8 cellular contexts compared by ENCODE assay signal in genomic region chr1:179079113-179079761, GRCh38. TPM values are rescaled to one million over a fixed set of nuclear protein-coding genes. Genes with fewer than 3 reads are reported as not detected.
DNase-seq lines count a peak whose midpoint lies in the region; ATAC-seq, FAIRE-seq and TF ChIP-seq lines count a peak whose summit lies in the region.

No MANE protein-coding gene starts in this region.

- intact Hi-C loops in natural killer cell (cut with micrococcal nuclease): loop anchor here (1.0 to 2.0 kb wide), 2 partner anchors 290 to 732 kb away; no protein-coding TSS in a partner anchor

- TF ChIP-seq CTCF in natural killer cell (IDR thresholded peaks at IDR 0.05) (peak; percentile 65), upper lobe of left lung (IDR thresholded peaks at IDR 0.05) (peak; percentile 49 to 80 (median 67))

- H3K27ac Mint-ChIP-seq in activated CD4-positive, alpha-beta memory T cell treated with anti-CD3 and anti-CD28 coated beads, Interleukin-2, amount 10 ng/mL, durations not matched to agents 7 days and 5 days: peak overlapping the region; percentile 2
- H3K27ac Mint-ChIP-seq in natural killer cell: no peak overlapping the region

- H3K36me3 Mint-ChIP-seq in activated CD4-positive, alpha-beta memory T cell treated with anti-CD3 and anti-CD28 coated beads, Interleukin-2, amount 10 ng/mL, durations not matched to agents 7 days and 5 days (ENCODE audit: low read depth): peaks cover 6% of the 10 kb centered on the region
- H3K36me3 Mint-ChIP-seq in natural killer cell: no peaks in the 10 kb centered on the region

- POLR2A ChIA-PET in activated CD4-positive, alpha-beta memory T cell treated with anti-CD3 and anti-CD28 coated beads, Interleukin-2, amount 10 ng/mL, durations not matched to agents 7 days and 5 days (lab: Charles Lee): interaction anchor here (0.7 to 4.6 kb wide), 3 partner anchors 14 to 289 kb away, joined by 3 to 25 read pairs (median 5); no protein-coding TSS in a partner anchor

- H3K27me3 ChIP-seq in upper lobe of left lung: no peaks in the 10 kb centered on the region

- H3K4me3 ChIP-seq in upper lobe of left lung: no peak overlapping the region

- DNase-seq in GDM1 (lab: John Stamatoyannopoulos, UW): peak; percentile 38
- DNase-seq in HTR-8/SVneo (ENCODE audit: insufficient read length, low spot score): peak; percentile 70
- peak; percentile 27 for DNase-seq in NCI-H748 treated with DMSO at 0.1 percent for 48 hours (lab: John Stamatoyannopoulos, UW)
- DNase-seq in activated CD4-positive, alpha-beta memory T cell treated with anti-CD3 and anti-CD28 coated beads, Interleukin-2, amount 10 ng/mL, durations not matched to agents 7 days and 5 days: peak; percentile 61
- no peak for DNase-seq in natural killer cell
- peak in 1 of 2 donors; percentile 59 for DNase-seq in upper lobe of left lung

- no peaks in the 10 kb centered on the region for H3K27me3 Mint-ChIP-seq in activated CD4-positive, alpha-beta memory T cell treated with anti-CD3 and anti-CD28 coated beads, Interleukin-2, amount 10 ng/mL, durations not matched to agents 7 days and 5 days
- no peaks in the 10 kb centered on the region for H3K27me3 Mint-ChIP-seq in natural killer cell (ENCODE audit: low read depth in 2 of 2)

- no peak overlapping the region for H3K27ac ChIP-seq in upper lobe of left lung

- no peaks in the 10 kb centered on the region for H3K9me3 Mint-ChIP-seq in activated CD4-positive, alpha-beta memory T cell treated with anti-CD3 and anti-CD28 coated beads, Interleukin-2, amount 10 ng/mL, durations not matched to agents 7 days and 5 days
- H3K9me3 Mint-ChIP-seq in natural killer cell: no peaks in the 10 kb centered on the region

- no peak for TF ChIP-seq POLR2A in upper lobe of left lung (IDR thresholded peaks at IDR 0.05)

- H3K4me3 Mint-ChIP-seq in activated CD4-positive, alpha-beta memory T cell treated with anti-CD3 and anti-CD28 coated beads, Interleukin-2, amount 10 ng/mL, durations not matched to agents 7 days and 5 days: peak overlapping the region; percentile 3
- peak overlapping the region; percentile 37 for H3K4me3 Mint-ChIP-seq in natural killer cell

- peaks cover 0 to 1% (median 0%) of the 10 kb centered on the region in 4 donors for H3K36me3 ChIP-seq in upper lobe of left lung

- TF ChIP-seq EP300 in upper lobe of left lung (IDR thresholded peaks at IDR 0.05): no peak

- no peak for FAIRE-seq in HTR-8/SVneo (lab: Jason Lieb, UNC)

- no peaks in the 10 kb centered on the region for H3K9me3 ChIP-seq in upper lobe of left lung

- peaks cover 27% of the 10 kb centered on the region for H3K4me1 Mint-ChIP-seq in activated CD4-positive, alpha-beta memory T cell treated with anti-CD3 and anti-CD28 coated beads, Interleukin-2, amount 10 ng/mL, durations not matched to agents 7 days and 5 days
- H3K4me1 Mint-ChIP-seq in natural killer cell: peaks cover 12 to 19% of the 10 kb centered on the region in 2 donors

- 48 to 53% methylated on average over 17 to 18 of the region's 18 CpGs for WGBS in upper lobe of left lung, 2 donors

- ATAC-seq in esophagus mucosa (peak; percentile 45), natural killer cell (peak; percentile 46 to 61 (median 49)), upper lobe of left lung (ENCODE audit: low FRiP score in 2 of 2) (peak; percentile 64), HG02763 (IDR thresholded peaks at IDR 0.05; ENCODE audit: unreplicated experiment) (no peak)

- CTCF ChIA-PET in activated CD4-positive, alpha-beta memory T cell treated with anti-CD3 and anti-CD28 coated beads, Interleukin-2, amount 10 ng/mL, durations not matched to agents 7 days and 5 days (lab: Charles Lee): interaction anchor here (0.6 to 3.7 kb wide), 18 partner anchors 9 to 736 kb away, joined by 3 to 37 read pairs (median 4); partner anchors contain the start of genes AXDND1 and SOAT1

- peaks cover 17 to 18% (median 17%) of the 10 kb centered on the region in 4 donors for H3K4me1 ChIP-seq in upper lobe of left lung

RNA-seq across cellular contexts. Expression of gene TOR3A, which starts 2.6 kb away (rescaled TPM):
- total RNA-seq in activated CD4-positive, alpha-beta memory T cell treated with anti-CD3 and anti-CD28 coated beads, Interleukin-2, amount 10 ng/mL, durations not matched to agents 7 days and 5 days: 10 to 100 TPM; 47.1 to 51.5 TPM
- total RNA-seq in esophagus mucosa (13.4 TPM), natural killer cell (10 to 100 TPM; 22.7 to 33.3 (median 29.0) TPM), upper lobe of left lung (10 to 100 TPM; 26.2 to 44.1 (median 29.5) TPM)

RNA-seq across cellular contexts. Expression of gene FAM20B, which starts 53.5 kb away (rescaled TPM):
- total RNA-seq in activated CD4-positive, alpha-beta memory T cell treated with anti-CD3 and anti-CD28 coated beads, Interleukin-2, amount 10 ng/mL, durations not matched to agents 7 days and 5 days: 10 to 100 TPM; 25.5 to 27.2 TPM
- total RNA-seq in esophagus mucosa (18.2 TPM), natural killer cell (10 to 100 TPM; 27.6 to 35.2 (median 29.0) TPM), upper lobe of left lung (10 to 100 TPM in 5 of 6 donors, 1 to 10 TPM in 1; 7.3 to 41.7 (median 24.9) TPM)
